22 cellular contexts compared by ENCODE assay signal in the genomic region with DNA sequence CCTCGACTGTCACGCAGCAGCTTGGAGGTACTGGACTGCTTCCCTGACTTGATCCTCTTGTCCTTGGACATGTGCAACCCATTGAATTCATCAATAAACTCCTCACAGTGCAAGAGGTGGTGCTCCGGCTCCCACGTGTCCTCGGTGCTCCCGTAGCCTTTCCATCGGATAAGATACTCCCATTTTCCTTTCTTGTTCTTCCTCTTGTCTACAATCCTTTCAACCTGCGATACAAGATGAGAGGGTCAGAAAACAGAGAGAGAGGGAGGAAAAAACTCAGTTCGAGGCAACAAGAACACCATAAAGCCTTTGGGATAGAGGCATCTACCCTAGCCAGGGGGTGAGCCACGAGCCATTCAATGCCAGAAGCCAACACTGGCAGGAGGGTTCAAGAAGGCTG.
"Had no signal": no experiment of that assay in that cellular context is flagged by ENCODE, and none has a peak within 500 bp of the region (broad histone marks: within the 10 kb centered on the region; RNA-seq: fewer than 3 reads in every experiment).

No MANE protein-coding gene starts in this region.

- H3K27ac ChIP-seq: colonic mucosa, coronary artery, dorsolateral prefrontal cortex, epithelial cell of prostate, esophagus squamous epithelium, foreskin keratinocyte, gastrocnemius medialis, gastroesophageal sphincter, heart left ventricle, heart right ventricle had no signal

- H3K9me3 ChIP-seq: colonic mucosa, esophagus squamous epithelium, gastrocnemius medialis, gastroesophageal sphincter, heart left ventricle, heart right ventricle had no signal

- H3K9me3 Mint-ChIP-seq: dendritic cell treated with granulocyte-macrophage colony-stimulating factor and Interleukin-4, amounts not matched to agents 40 ng/mL and 50 ng/mL, for 4 days; effector memory CD8-positive, alpha-beta T cell; endodermal cell had no signal

- H3K4me1 Mint-ChIP-seq: endodermal cell had no signal

- H3K27ac Mint-ChIP-seq: dendritic cell treated with granulocyte-macrophage colony-stimulating factor and Interleukin-4, amounts not matched to agents 40 ng/mL and 50 ng/mL, for 4 days; effector memory CD8-positive, alpha-beta T cell; endodermal cell had no signal

- H3K27me3 ChIP-seq: colonic mucosa, dorsolateral prefrontal cortex, esophagus squamous epithelium, foreskin keratinocyte, gastrocnemius medialis, heart left ventricle, heart right ventricle had no signal

- H3K4me3 ChIP-seq: colonic mucosa, coronary artery, dorsolateral prefrontal cortex, esophagus squamous epithelium, gastrocnemius medialis, gastroesophageal sphincter, heart left ventricle, heart right ventricle had no signal

- ATAC-seq: effector memory CD8-positive, alpha-beta T cell; foreskin keratinocyte; gastrocnemius medialis; gastroesophageal sphincter; heart left ventricle; heart right ventricle had no signal

- H3K4me3 Mint-ChIP-seq: dendritic cell treated with granulocyte-macrophage colony-stimulating factor and Interleukin-4, amounts not matched to agents 40 ng/mL and 50 ng/mL, for 4 days; effector memory CD8-positive, alpha-beta T cell; endodermal cell had no signal

- DNase-seq: colonic mucosa; cortex of kidney; dermis blood vessel endothelial cell; dorsolateral prefrontal cortex; effector CD4-positive, alpha-beta T cell; effector CD8-positive, alpha-beta T cell; effector memory CD4-positive, alpha-beta T cell; effector memory CD8-positive, alpha-beta T cell; endodermal cell; erythroblast; esophagus squamous epithelium; foreskin fibroblast; foreskin keratinocyte; foreskin melanocyte; gastrocnemius medialis; glutamatergic neuron; heart left ventricle; heart right ventricle had no signal

- H3K27me3 Mint-ChIP-seq: effector memory CD8-positive, alpha-beta T cell had no signal

- H3K4me1 ChIP-seq: colonic mucosa, esophagus squamous epithelium, foreskin keratinocyte, gastrocnemius medialis, gastroesophageal sphincter, heart left ventricle, heart right ventricle had no signal

- H3K36me3 ChIP-seq: colonic mucosa, gastrocnemius medialis, gastroesophageal sphincter had no signal
